In the genomic region with DNA sequence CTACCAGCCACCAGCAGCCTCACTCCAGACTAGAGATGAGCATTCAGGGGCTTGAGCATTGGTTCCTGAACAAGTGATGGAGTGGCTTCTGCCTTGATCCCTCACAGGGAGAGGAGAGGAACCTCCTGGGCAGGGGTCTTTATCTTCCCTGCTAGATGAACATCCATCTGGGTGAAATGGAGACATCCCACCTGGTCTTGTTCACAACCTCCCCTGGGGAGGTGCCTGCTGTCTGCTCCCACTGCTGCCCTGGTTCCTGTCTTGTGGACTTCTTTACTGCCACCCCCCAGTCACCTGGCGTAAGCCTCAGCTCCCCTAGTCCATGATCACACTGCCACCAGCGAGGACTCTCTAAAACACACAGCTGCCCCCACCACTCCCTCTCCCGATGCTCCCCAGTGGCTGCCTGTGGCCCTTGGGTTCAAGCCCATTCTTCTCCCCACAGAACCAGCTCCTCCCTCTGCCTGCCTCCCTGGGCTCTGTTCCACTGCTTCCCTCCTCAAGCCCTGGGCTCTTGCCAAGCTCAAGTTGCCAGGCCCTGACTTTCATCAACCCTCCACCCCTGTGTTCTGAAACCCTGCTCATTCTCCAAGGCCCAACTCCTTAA, we compare ENCODE assay signal across 15 cellular contexts. TPM values are rescaled to one million over a fixed set of nuclear protein-coding genes. Genes with fewer than 3 reads are reported as not detected.
DNase-seq lines count a peak whose midpoint lies in the region; ATAC-seq and TF ChIP-seq lines count a peak whose summit lies in the region.
"Had no signal": no experiment of that assay in that cellular context is flagged by ENCODE, and none has a peak within 500 bp of the region (broad histone marks: within the 10 kb centered on the region; RNA-seq: fewer than 3 reads in every experiment).

No MANE protein-coding gene starts in this region.

- intact Hi-C loops in aorta (cut with DNase I) = loop anchor here (5.0 kb wide), 1 partner anchor 133 kb away; no protein-coding TSS in a partner anchor

- no peaks in the 10 kb centered on the region for H3K79me2 ChIP-seq in SK-N-SH (ENCODE audit: insufficient read depth)
- H3K79me2 ChIP-seq in neural progenitor cell (ENCODE audit: low read depth) = no peaks in the 10 kb centered on the region

- H3K9me3 Mint-ChIP-seq in neural progenitor cell = peaks cover 14% of the 10 kb centered on the region
- H3K9me3 Mint-ChIP-seq: central memory CD8-positive, alpha-beta T cell; stimulated activated naive CD8-positive, alpha-beta T cell treated with anti-CD3 and anti-CD28 coated beads, Interleukin-15, Interleukin-2, amounts not matched to agents 100 ng/mL and 50 ng/mL, for 24 hours had no signal

- no peaks in the 10 kb centered on the region for H3K9me2 ChIP-seq in SK-N-SH

- H3K4me1 ChIP-seq in SK-N-SH (ENCODE audit: control insufficient read depth in 1 of 2, insufficient read depth in 2 of 2, low read depth in 1 of 2, low read length in 1 of 2) (peaks cover 0 to 6% of the 10 kb centered on the region in 2 experiments; a peak in 2 of 4 replicates), neural progenitor cell (peaks cover 9% of the 10 kb centered on the region), aorta (ENCODE audit: control insufficient read depth in 1 of 2, insufficient read depth in 2 of 2, low read length in 2 of 2) (peaks cover 1 to 4% of the 10 kb centered on the region in 2 donors)

- no peak overlapping the region for H3K27ac ChIP-seq in SK-N-SH (ENCODE audit: low read depth in 2 of 2, low read length in 1 of 2)
- H3K27ac ChIP-seq in neural progenitor cell = no peak overlapping the region
- H3K27ac ChIP-seq in aorta (ENCODE audit: low read depth in 1 of 2, low read length in 2 of 2) = no peak overlapping the region

- POLR2A ChIA-PET in SK-N-SH (lab: Yijun Ruan, JAX) = no interaction called here

- peak overlapping the region; percentile 87 for H3K27ac Mint-ChIP-seq in neural progenitor cell
- H3K27ac Mint-ChIP-seq: stimulated activated naive CD8-positive, alpha-beta T cell treated with anti-CD3 and anti-CD28 coated beads, Interleukin-15, Interleukin-2, amounts not matched to agents 100 ng/mL and 50 ng/mL, for 24 hours; WTC11 had no signal

- H3K36me3 Mint-ChIP-seq in neural progenitor cell = no peaks in the 10 kb centered on the region

- no peak for TF ChIP-seq EP300 in SK-N-SH (IDR thresholded peaks at IDR 0.05; ENCODE audit: borderline replicate concordance in 1 of 2, low read depth in 1 of 2, low read length in 1 of 2)

- H3K4me3 ChIP-seq in SK-N-SH (ENCODE audit: low read depth in 2 of 2, low read length in 1 of 2) (no peak overlapping the region), neural progenitor cell (no peak overlapping the region), aorta (ENCODE audit: low read length in 2 of 2) (no peak overlapping the region)

- H4K20me1 ChIP-seq in SK-N-SH (ENCODE audit: insufficient read depth) = no peaks in the 10 kb centered on the region
- no peaks in the 10 kb centered on the region for H4K20me1 ChIP-seq in neural progenitor cell (ENCODE audit: low read depth)

- H3K4me3 Mint-ChIP-seq in neural progenitor cell = no peak overlapping the region
- H3K4me3 Mint-ChIP-seq: central memory CD8-positive, alpha-beta T cell; stimulated activated naive CD8-positive, alpha-beta T cell treated with anti-CD3 and anti-CD28 coated beads, Interleukin-15, Interleukin-2, amounts not matched to agents 100 ng/mL and 50 ng/mL, for 24 hours; WTC11 had no signal

- TF ChIP-seq RAD21 in SK-N-SH (IDR thresholded peaks at IDR 0.05; ENCODE audit: low read length) = no peak

- H3K27me3 Mint-ChIP-seq in neural progenitor cell (ENCODE audit: insufficient read depth, low read depth) = peaks cover 6% of the 10 kb centered on the region

- H3K9ac ChIP-seq in SK-N-SH (no peak overlapping the region), neural progenitor cell (no peak overlapping the region)

- H3K27me3 ChIP-seq in SK-N-SH (ENCODE audit: insufficient read depth) (no peaks in the 10 kb centered on the region), neural progenitor cell (no peaks in the 10 kb centered on the region), aorta (ENCODE audit: control insufficient read depth in 1 of 2, insufficient read depth in 2 of 2, low read length in 1 of 2) (no peaks in the 10 kb centered on the region)

- CTCF ChIA-PET in SK-N-SH (lab: Yijun Ruan, JAX) = interaction anchor here (0.8 to 11.4 kb wide), 4 partner anchors 20 to 147 kb away, joined by 3 to 131 read pairs (median 8); no protein-coding TSS in a partner anchor

- H3K4me2 ChIP-seq in SK-N-SH (no peak overlapping the region), neural progenitor cell (no peak overlapping the region)

- H3F3A ChIP-seq in SK-N-SH (replicated peaks; ENCODE audit: insufficient read depth) (peaks cover 4% of the 10 kb centered on the region), neural progenitor cell (ENCODE audit: low read depth) (no peaks in the 10 kb centered on the region)

- no peak overlapping the region for H2AFZ ChIP-seq in SK-N-SH (ENCODE audit: low read depth)
- H2AFZ ChIP-seq in neural progenitor cell (replicated peaks) = no peak overlapping the region

- 57% methylated on average over 3 of the region's 3 CpGs for WGBS in SK-N-SH (ENCODE audit: low lambda C conversion rate)
- 26 to 32% methylated on average over 3 of the region's 3 CpGs for WGBS in aorta, 2 donors

- H3K9me3 ChIP-seq in SK-N-SH = no peaks in the 10 kb centered on the region
- H3K9me3 ChIP-seq in neural progenitor cell (ENCODE audit: low read depth) = no peaks in the 10 kb centered on the region
- no peaks in the 10 kb centered on the region for H3K9me3 ChIP-seq in aorta (ENCODE audit: control insufficient read depth, low read length)

- H3K36me3 ChIP-seq in SK-N-SH (replicated peaks in 1 of 2; ENCODE audit: control insufficient read depth in 1 of 2, insufficient read depth in 2 of 2, low read length in 1 of 2) (no peaks in the 10 kb centered on the region), neural progenitor cell (no peaks in the 10 kb centered on the region), aorta (ENCODE audit: control insufficient read depth in 1 of 2, insufficient read depth in 2 of 2, low read length in 1 of 2) (no peaks in the 10 kb centered on the region)

- TF ChIP-seq CTCF in SK-N-SH (IDR thresholded peaks at IDR 0.05) = no peak
- no peak for TF ChIP-seq CTCF in neural progenitor cell (IDR thresholded peaks at IDR 0.05)

- H3K4me1 Mint-ChIP-seq in neural progenitor cell = peaks cover 9% of the 10 kb centered on the region

- DNase-seq in SK-N-SH (no peak), fibroblast of peridontal ligament (ENCODE audit: extremely low read depth) (peak; percentile 40), neural progenitor cell (ENCODE audit: low spot score) (no peak), aorta (peak; percentile 83 to 89), NCI-H2171 (lab: John Stamatoyannopoulos, UW) (no peak)
- no peak for DNase-seq in activated CD4-positive, CD25-positive, alpha-beta regulatory T cell (lab: John Stamatoyannopoulos, UW)
- DNase-seq: KG1, kidney, NCI-H2227 treated with DMSO at 0.1 percent for 48 hours had no signal

- ATAC-seq in SK-N-SH treated with all-trans-retinoic acid at 6 μM for 48 hours (no peak), aorta (ENCODE audit: low FRiP score) (peak; percentile 27), GM19328 (IDR thresholded peaks at IDR 0.05; ENCODE audit: unreplicated experiment) (no peak)
- ATAC-seq: HCT116, WTC11 had no signal

TF ChIP-seq in SK-N-SH, 30 proteins besides CTCF, POLR2A, EP300 and RAD21:
- TF ChIP-seq TCF12 (IDR thresholded peaks at IDR 0.05) = peak; percentile 31; the same call in 1 of the 2 replicates
- TF ChIP-seq GABPA (IDR thresholded peaks at IDR 0.05; ENCODE audit: low read depth) = no peak
- 0 out of 2 replicates have a peak, but pooled peaks have one; percentile 21 for TF ChIP-seq NFIC (IDR thresholded peaks at IDR 0.05; ENCODE audit: borderline replicate concordance)

TF ChIP-seq in SK-N-SH treated with all-trans-retinoic acid at 6 μM for 48 hours, 23 proteins besides CTCF, POLR2A, EP300 and RAD21:
- TF ChIP-seq ZFP3 (CRISPR knock-in tag; IDR thresholded peaks at IDR 0.05) (no peak), ISL1 (CRISPR knock-in tag; IDR thresholded peaks at IDR 0.05) (no peak), ZNF565 (CRISPR knock-in tag; conservative IDR thresholded peaks at IDR 0.05; ENCODE audit: low read depth) (no peak)

RNA-seq across cellular contexts. Expression of gene COL15A1, which starts 51.5 kb away (rescaled TPM):
- polyA plus RNA-seq in SK-N-SH (2012; rRNA removed) (0.76 and 0.84 TPM in 2 replicates), aorta (10 to 100 TPM in 1 of 2 donors, 1 to 10 TPM in 1; 6.3 to 19.6 TPM)
- polyA plus RNA-seq in SK-N-SH (2012; cell fraction: cytosol; rRNA removed) = 0.55 and 0.72 TPM in 2 replicates
- 1.3 and 2.5 TPM in 2 replicates for polyA plus RNA-seq in SK-N-SH (2012; cell fraction: nucleus; rRNA removed)
- total RNA-seq in neural progenitor cell (ENCODE audit: low replicate concordance) (0.71 and 3.2 TPM in 2 replicates), aorta (100 to 1,000 TPM in 1 of 2 donors, 10 to 100 TPM in 1; 53.3 to 126 TPM)

Comparison
In these comparisons a context has a peak if more than half of its experiments do, and no peak if none do; other contexts are left out.
1. DNase-seq: peak in fibroblast of peridontal ligament (single experiment) and aorta (2 of 2); none in SK-N-SH (single experiment), neural progenitor cell (single experiment), NCI-H2171 (single experiment) and activated CD4-positive, CD25-positive, alpha-beta regulatory T cell (0 of 4).
2. RNA of gene COL15A1, which starts 51.5 kb away (total RNA-seq): 53.3 to 126 TPM in aorta; 0.71 to 3.2 TPM in neural progenitor cell; every median in the first group is over 10 times any median in the second.